In genomic region chr16:46689492-46690280, GRCh38 we compare ENCODE assay signal across 1 cellular context.
TF ChIP-seq lines count a peak whose summit lies in the region.

Gene ORC6 (plus strand): TSS chr16:46689659. CDS start chr16:46689706, 47 bp downstream.

TF ChIP-seq in H1, 55 proteins besides CTCF, POLR2A, EP300 and RAD21 (continued from another document):
- no peak for TF ChIP-seq TCF12 (IDR thresholded peaks at IDR 0.05; ENCODE audit: low read depth, low read length)
- no peak for TF ChIP-seq MAFK (IDR thresholded peaks at IDR 0.05; ENCODE audit: low read depth, low read length)
- TF ChIP-seq ASH2L (IDR thresholded peaks at IDR 0.05; ENCODE audit: low read length): no peak
- TF ChIP-seq TAF7 (optimal IDR thresholded peaks at IDR 0.05; ENCODE audit: borderline replicate concordance, low read depth, low read length): peak; percentile 96
- no peak for TF ChIP-seq POU5F1 (IDR thresholded peaks at IDR 0.05; ENCODE audit: low read depth, low read length)
- TF ChIP-seq TBP (IDR thresholded peaks at IDR 0.05; ENCODE audit: low read depth, low read length): peak; percentile 90
- peak; percentile 76 for TF ChIP-seq TAF1 (IDR thresholded peaks at IDR 0.05; ENCODE audit: low read depth, low read length)
- peak; percentile 22 for TF ChIP-seq MAX (IDR thresholded peaks at IDR 0.05)
- TF ChIP-seq GABPA (IDR thresholded peaks at IDR 0.05; ENCODE audit: borderline replicate concordance, insufficient read depth, low read length): no peak
- no peak for TF ChIP-seq CEBPB (IDR thresholded peaks at IDR 0.05; ENCODE audit: low read depth, low read length)
- no peak for TF ChIP-seq SIRT6 (IDR thresholded peaks at IDR 0.05; ENCODE audit: low read length)
- no peak for TF ChIP-seq SP4 (IDR thresholded peaks at IDR 0.05; ENCODE audit: low read length)
- TF ChIP-seq CHD7 (IDR thresholded peaks at IDR 0.05; ENCODE audit: insufficient replicate concordance, low read length): no peak
- TF ChIP-seq POLR2AphosphoS5 (IDR thresholded peaks at IDR 0.05; ENCODE audit: low read depth, low read length): peak; percentile 82
- TF ChIP-seq YY1 (IDR thresholded peaks at IDR 0.05; ENCODE audit: low read depth, low read length): 0 out of 2 replicates have a peak, but pooled peaks have one; percentile 46
- TF ChIP-seq KDM5A (IDR thresholded peaks at IDR 0.05; ENCODE audit: low read length): 0 out of 2 replicates have a peak, but pooled peaks have one; percentile 38
- TF ChIP-seq BRCA1 (IDR thresholded peaks at IDR 0.05; ENCODE audit: low read depth, low read length): no peak
- TF ChIP-seq NRF1 (IDR thresholded peaks at IDR 0.05; ENCODE audit: low read depth, low read length): peak; percentile 74
- no peak for TF ChIP-seq EZH2 (IDR thresholded peaks at IDR 0.05; ENCODE audit: low read depth, low read length, severe bottlenecking)
- no peak for TF ChIP-seq SIX5 (IDR thresholded peaks at IDR 0.05; ENCODE audit: low read depth, low read length)
- TF ChIP-seq E2F6 (IDR thresholded peaks at IDR 0.05): peak; percentile 10; the same call in 1 of the 2 replicates
- no peak for TF ChIP-seq CTBP2 (IDR thresholded peaks at IDR 0.05; ENCODE audit: borderline replicate concordance, insufficient read depth, insufficient read length, low read length)
- peak; percentile 15 for TF ChIP-seq KDM4A (IDR thresholded peaks at IDR 0.05; ENCODE audit: low read depth, low read length, severe bottlenecking)
- TF ChIP-seq SP1 (IDR thresholded peaks at IDR 0.05; ENCODE audit: low read depth, low read length): peak; percentile 90
- no peak for TF ChIP-seq JUN (IDR thresholded peaks at IDR 0.05; ENCODE audit: low read depth, low read length)
- no peak for TF ChIP-seq KDM1A (IDR thresholded peaks at IDR 0.05; ENCODE audit: borderline replicate concordance, low read length)
- no peak for TF ChIP-seq FOSL1 (IDR thresholded peaks at IDR 0.05; ENCODE audit: insufficient read depth, low read depth, low read length)
- TF ChIP-seq ATF2 (IDR thresholded peaks at IDR 0.05; ENCODE audit: low read length): no peak
- no peak for TF ChIP-seq ATF3 (IDR thresholded peaks at IDR 0.05; ENCODE audit: insufficient read depth, low read depth, low read length)
- TF ChIP-seq BACH1 (IDR thresholded peaks at IDR 0.05; ENCODE audit: low read length): no peak
- peak; percentile 47; the same call in 1 of the 2 replicates for TF ChIP-seq GTF2F1 (IDR thresholded peaks at IDR 0.05; ENCODE audit: borderline replicate concordance, low read depth, low read length)
- no peak for TF ChIP-seq BCL11A (IDR thresholded peaks at IDR 0.05; ENCODE audit: low read depth in 2 of 2, low read length in 2 of 2)
- TF ChIP-seq USF2 (IDR thresholded peaks at IDR 0.05; ENCODE audit: low read length): no peak
- no peak for TF ChIP-seq CBX8 (IDR thresholded peaks at IDR 0.05; ENCODE audit: borderline replicate concordance, low read depth, low read length)
- peak; percentile 98 for TF ChIP-seq PHF8 (conservative IDR thresholded peaks at IDR 0.05; ENCODE audit: low read depth, low read length)
- TF ChIP-seq SIN3A (conservative IDR thresholded peaks at IDR 0.05 in 1 of 2, IDR thresholded peaks at IDR 0.05 in 1 of 2; ENCODE audit: low read depth in 1 of 2, low read length in 2 of 2): no peak; a peak in 1 of 4 replicates
- TF ChIP-seq HDAC6 (IDR thresholded peaks at IDR 0.05; ENCODE audit: low read depth, low read length): no peak
- TF ChIP-seq RNF2 (IDR thresholded peaks at IDR 0.05; ENCODE audit: borderline replicate concordance, low read depth, low read length, missing control alignments, poor library complexity, severe bottlenecking): no peak
- TF ChIP-seq SAP30 (IDR thresholded peaks at IDR 0.05; ENCODE audit: insufficient read depth, insufficient replicate concordance, low read length): no peak
- TF ChIP-seq RXRA (IDR thresholded peaks at IDR 0.05; ENCODE audit: insufficient read depth, low read depth, low read length): no peak
- TF ChIP-seq HDAC2 (IDR thresholded peaks at IDR 0.05; ENCODE audit: borderline replicate concordance in 1 of 2, low read depth in 2 of 2, low read length in 2 of 2): peak in 1 of 2 experiments; percentile 80; a peak in 2 of 4 replicates
- no peak for TF ChIP-seq SRF (IDR thresholded peaks at IDR 0.05; ENCODE audit: low read depth, low read length)
- TF ChIP-seq CBX5 (IDR thresholded peaks at IDR 0.05; ENCODE audit: low read depth, low read length): no peak
- no peak for TF ChIP-seq TEAD4 (IDR thresholded peaks at IDR 0.05; ENCODE audit: low read depth, low read length)
- no peak for TF ChIP-seq JUND (IDR thresholded peaks at IDR 0.05; ENCODE audit: low read length)
- no peak for TF ChIP-seq RFX5 (IDR thresholded peaks at IDR 0.05; ENCODE audit: borderline replicate concordance, low read depth, low read length)
- no peak for TF ChIP-seq SUZ12 (IDR thresholded peaks at IDR 0.05; ENCODE audit: low read length)
- TF ChIP-seq CREB1 (IDR thresholded peaks at IDR 0.05): peak; percentile 51
- TF ChIP-seq RBBP5 (IDR thresholded peaks at IDR 0.05; ENCODE audit: borderline replicate concordance, low read depth, low read length): 0 out of 2 replicates have a peak, but pooled peaks have one; percentile 47
- TF ChIP-seq NANOG (IDR thresholded peaks at IDR 0.05; ENCODE audit: insufficient read depth, low read depth, low read length, poor library complexity, severe bottlenecking): no peak
- no peak for TF ChIP-seq EGR1 (IDR thresholded peaks at IDR 0.05; ENCODE audit: borderline replicate concordance, low read depth, low read length)
- peak; percentile 70; the same call in 1 of the 2 replicates for TF ChIP-seq CHD2 (IDR thresholded peaks at IDR 0.05; ENCODE audit: low read length)
